ENCODE assay signal across 8 cellular contexts in the genomic region with DNA sequence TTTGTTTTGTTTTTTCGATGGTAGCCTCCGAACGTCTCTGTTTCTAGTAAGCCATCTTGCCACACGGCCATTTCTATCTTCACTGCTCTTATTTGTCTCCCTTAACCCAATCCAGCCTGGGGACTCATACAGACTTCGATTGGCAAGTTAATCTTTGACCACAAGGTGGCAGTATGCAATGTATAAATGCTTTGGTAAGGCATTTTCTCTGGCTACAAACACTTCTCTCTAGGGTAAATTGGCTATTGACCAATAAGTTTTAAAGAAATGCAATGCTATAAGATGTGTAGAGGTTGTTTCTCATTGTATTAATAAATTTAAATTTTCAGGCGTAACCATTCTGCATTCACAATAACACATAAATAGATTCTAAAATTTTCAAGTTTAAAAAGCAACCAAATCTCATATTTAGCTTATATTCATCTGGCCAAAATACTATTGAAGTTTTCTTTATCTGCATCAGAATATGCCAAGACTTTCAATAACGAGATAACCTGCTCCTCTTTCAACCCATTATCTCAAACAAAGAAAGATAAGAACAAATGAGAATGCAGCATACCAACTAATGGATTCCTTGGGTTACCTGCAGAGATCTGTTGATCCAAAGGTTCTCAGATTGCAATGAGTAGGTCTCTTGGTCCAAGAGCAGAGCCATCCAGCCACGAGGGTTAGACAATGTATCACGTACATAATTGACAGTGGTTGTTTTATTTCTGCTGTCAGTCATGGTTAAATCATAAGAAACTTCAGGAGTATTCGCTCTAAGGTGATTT.
DNase-seq lines count a peak whose midpoint lies in the region; ATAC-seq, FAIRE-seq and TF ChIP-seq lines count a peak whose summit lies in the region.

No MANE protein-coding gene starts in this region.

- peaks cover 5% of the 10 kb centered on the region for H3K4me1 Mint-ChIP-seq in brain

- H3K4me3 ChIP-seq in HepG2 (replicated peaks in 1 of 3; ENCODE audit: insufficient read depth in 1 of 3, low read depth in 2 of 3, low read length in 3 of 3) = no peak overlapping the region

- CTCF ChIA-PET in HepG2 (lab: Yijun Ruan, JAX; ENCODE audit: low intra/inter-chr PET ratio, low total read pairs) = interaction anchor here (0.8 to 2.3 kb wide), 3 partner anchors 104 to 1040 kb away, joined by 5 to 29 read pairs (median 27); no protein-coding TSS in a partner anchor

- TF ChIP-seq CTCF in brain (conservative IDR thresholded peaks at IDR 0.05) = peak; percentile 67 to 80
- peak; percentile 78 for TF ChIP-seq CTCF in HepG2 (CRISPR knock-in tag; IDR thresholded peaks at IDR 0.05)

- POLR2A ChIA-PET in HepG2 (lab: Yijun Ruan, JAX) = no interaction called here

- intact Hi-C loops in HepG2 (cut with micrococcal nuclease; ENCODE audit: unreplicated experiment) = loop anchor here (1.0 kb wide), 1 partner anchor 104 kb away; no protein-coding TSS in a partner anchor

- H3K4me1 ChIP-seq in HepG2 (ENCODE audit: insufficient read depth, low read length) = no peaks in the 10 kb centered on the region

- no peak overlapping the region for H3K4me3 Mint-ChIP-seq in brain

- in situ Hi-C loops in HepG2 (cut with HindIII; ENCODE audit: extremely low pct_ligation_motif_present, low pct_unique_long_range_greater_than_20kb) = loop anchor here (10.0 kb wide), 1 partner anchor 169 kb away; no protein-coding TSS in a partner anchor

- no TSS peak for BruUV-seq in HepG2 (replicated peaks; lab: Mats Ljungman, UMichigan)

- H4K20me1 ChIP-seq in HepG2 (ENCODE audit: insufficient read depth, low read length) = no peaks in the 10 kb centered on the region

- TF ChIP-seq EP300 in HepG2 (IDR thresholded peaks at IDR 0.05; ENCODE audit: low read depth in 2 of 2, low read length in 2 of 2) (no peak), HepG2 (CRISPR knock-in tag; IDR thresholded peaks at IDR 0.05; ENCODE audit: borderline replicate concordance) (no peak)

- H3K27ac Mint-ChIP-seq in brain = peak overlapping the region in 1 of 5 experiments; percentile 1

- no peak for TF ChIP-seq POLR2A in GM18505 (IDR thresholded peaks at IDR 0.05; ENCODE audit: borderline replicate concordance, extremely low read depth, insufficient read depth, insufficient read length)
- TF ChIP-seq POLR2A in HepG2 (IDR thresholded peaks at IDR 0.05; ENCODE audit: insufficient read depth in 1 of 2, low read depth in 2 of 2, low read length in 2 of 2) = no peak

- WGBS in HepG2 (ENCODE audit: low lambda C conversion rate) = 9% methylated on average over 10 of the region's 10 CpGs

- no peaks in the 10 kb centered on the region for H3K9me3 ChIP-seq in HepG2 (ENCODE audit: low read length)

- DNase-seq in CMK (ENCODE audit: low read depth) = peak; percentile 21
- peak; percentile 25 for DNase-seq in NCI-H774 (lab: John Stamatoyannopoulos, UW)
- peak; percentile 79 for DNase-seq in HepG2 (ENCODE audit: low spot score)

- no peak overlapping the region for H3K9ac ChIP-seq in HepG2 (ENCODE audit: insufficient read depth, low read depth, low read length)

- peaks cover 19% of the 10 kb centered on the region for H3K36me3 Mint-ChIP-seq in brain

- no peak overlapping the region for H2AFZ ChIP-seq in HepG2 (ENCODE audit: low read length)

- no peak overlapping the region for H3K4me2 ChIP-seq in HepG2 (ENCODE audit: low read depth, low read length)

- peak; percentile 66 for ATAC-seq in GM18505 (IDR thresholded peaks at IDR 0.05; ENCODE audit: unreplicated experiment)
- ATAC-seq in HG03354 (IDR thresholded peaks at IDR 0.05; ENCODE audit: poor library complexity, severe bottlenecking, unreplicated experiment) = peak; percentile 92
- ATAC-seq in HepG2 = peak; percentile 97
- no peak for ATAC-seq in HG03439 (IDR thresholded peaks at IDR 0.05; ENCODE audit: unreplicated experiment)
- no peak for ATAC-seq in GM21786 (IDR thresholded peaks at IDR 0.05; ENCODE audit: unreplicated experiment)

- H3K27me3 Mint-ChIP-seq in brain = peaks cover 4% of the 10 kb centered on the region

- H3K79me2 ChIP-seq in HepG2 (ENCODE audit: insufficient read depth, low read length) = no peaks in the 10 kb centered on the region

- no peaks in the 10 kb centered on the region for H3K27me3 ChIP-seq in HepG2 (ENCODE audit: control insufficient read depth in 1 of 2, insufficient read depth in 2 of 2, low read length in 2 of 2)

- H3K36me3 ChIP-seq in HepG2 (replicated peaks in 1 of 2; ENCODE audit: control insufficient read depth in 1 of 2, insufficient read depth in 2 of 2, low read length in 2 of 2) = no peaks in the 10 kb centered on the region

- peak; percentile 91 for FAIRE-seq in HepG2 (lab: Jason Lieb, UNC)

- peaks cover 14 to 36% (median 23%) of the 10 kb centered on the region in 5 experiments for H3K9me3 Mint-ChIP-seq in brain

- peak; percentile 49 for TF ChIP-seq RAD21 in HepG2 (CRISPR knock-in tag; IDR thresholded peaks at IDR 0.05)

- no peak overlapping the region for H3K27ac ChIP-seq in HepG2 (ENCODE audit: extremely low read length, insufficient read depth, low read length)

TF ChIP-seq in HepG2, 621 proteins besides CTCF, POLR2A, EP300 and RAD21:
- TF ChIP-seq ZNF652 (CRISPR knock-in tag; IDR thresholded peaks at IDR 0.05; ENCODE audit: borderline replicate concordance, low read depth) = peak; percentile 69
- TF ChIP-seq, protein P1, sequence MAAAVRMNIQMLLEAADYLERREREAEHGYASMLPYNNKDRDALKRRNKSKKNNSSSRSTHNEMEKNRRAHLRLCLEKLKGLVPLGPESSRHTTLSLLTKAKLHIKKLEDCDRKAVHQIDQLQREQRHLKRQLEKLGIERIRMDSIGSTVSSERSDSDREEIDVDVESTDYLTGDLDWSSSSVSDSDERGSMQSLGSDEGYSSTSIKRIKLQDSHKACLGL (CRISPR knock-in tag; IDR thresholded peaks at IDR 0.05) = no peak
- TF ChIP-seq STAG1 (CRISPR knock-in tag; IDR thresholded peaks at IDR 0.05) = peak; percentile 63
- TF ChIP-seq SMC3 (IDR thresholded peaks at IDR 0.05; ENCODE audit: low read length) = peak; percentile 76
- peak; percentile 63 to 78; a peak in 3 of 4 replicates for TF ChIP-seq MAFK (conservative IDR thresholded peaks at IDR 0.05 in 1 of 2, IDR thresholded peaks at IDR 0.05 in 1 of 2; ENCODE audit: low read length in 2 of 2)
- peak; percentile 77 for TF ChIP-seq MAFF (IDR thresholded peaks at IDR 0.05; ENCODE audit: low read depth, low read length)

Comparison
In these comparisons a context has a peak if more than half of its experiments do, and no peak if none do; other contexts are left out.
1. DNase-seq: peak in every context shown above with its lines; median percentile 79 in HepG2; 25 in NCI-H774; 21 in CMK.
2. ATAC-seq: peak in GM18505 (single experiment), HG03354 (single experiment) and HepG2 (single experiment); none in HG03439 (single experiment) and GM21786 (single experiment).